In the genomic region with DNA sequence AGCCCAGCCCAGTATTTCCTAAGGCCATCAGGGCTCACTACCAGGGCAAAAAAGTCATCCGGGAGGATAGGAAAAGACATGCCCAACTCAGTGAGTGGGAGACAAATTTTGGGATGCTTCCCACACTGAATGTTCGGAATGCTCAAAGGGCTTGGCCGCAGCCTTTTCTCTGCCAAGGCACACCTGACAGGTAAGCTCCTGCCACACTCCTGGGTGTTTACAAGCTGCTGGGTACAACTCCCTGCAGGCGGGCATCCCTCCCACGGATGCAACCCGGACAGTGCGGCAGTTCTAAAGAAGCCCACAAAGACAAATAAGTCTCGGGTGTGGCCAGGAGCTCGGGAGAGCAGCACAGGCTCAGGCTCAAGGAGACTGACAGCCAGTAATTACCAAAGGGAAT, we compare ENCODE assay signal across 19 cellular contexts.
"Had no signal": no experiment of that assay in that cellular context is flagged by ENCODE, and none has a peak within 500 bp of the region (broad histone marks: within the 10 kb centered on the region; RNA-seq: fewer than 3 reads in every experiment).

No MANE protein-coding gene starts in this region.

- H3K27me3 ChIP-seq: hepatocyte, tibial artery had no signal

- H3K4me2 ChIP-seq: hepatocyte had no signal

- H3K36me3 Mint-ChIP-seq: natural killer cell treated with Interleukin-12 subunit alpha and Interleukin-12 subunit beta and Interleukin-15 and Interleukin-18, amount 100 ng/mL, for 72 hours had no signal

- H3K27me3 Mint-ChIP-seq: activated CD4-positive, alpha-beta T cell treated with anti-CD3 and anti-CD28 coated beads, Interleukin-2, amount 10 ng/mL, durations not matched to agents 7 days and 5 days; activated naive CD4-positive, alpha-beta T cell treated with anti-CD3 and anti-CD28 coated beads, Interleukin-2, amount 10 ng/mL, durations not matched to agents 7 days and 5 days; activated naive CD8-positive, alpha-beta T cell treated with anti-CD3 and anti-CD28 coated beads, Interleukin-2, amount 50 U/mL, for 24 hours; natural killer cell treated with Interleukin-12 subunit alpha and Interleukin-12 subunit beta and Interleukin-15 and Interleukin-18, amount 100 ng/mL, for 72 hours had no signal

- H3K36me3 ChIP-seq: lower lobe of right lung, tibial artery had no signal

- H3K27ac ChIP-seq: hepatocyte, lower lobe of right lung, tibial artery had no signal

- DNase-seq: activated CD4-positive, alpha-beta T cell treated with anti-CD3 and anti-CD28 coated beads, Interleukin-2, amount 10 ng/mL, durations not matched to agents 7 days and 5 days; activated CD8-positive, alpha-beta T cell treated with anti-CD3 and anti-CD28 coated beads, Interleukin-2, amount 10 ng/mL, durations not matched to agents 7 days and 5 days; activated effector memory CD4-positive, alpha-beta T cell treated with Interleukin-2 at 50 U/mL for 16 hours; activated naive CD4-positive, alpha-beta T cell treated with anti-CD3 and anti-CD28 coated beads, Interleukin-2, amount 10 ng/mL, durations not matched to agents 7 days and 5 days; activated naive CD8-positive, alpha-beta T cell treated with anti-CD3 and anti-CD28 coated beads, Interleukin-2, amount 50 U/mL, for 24 hours; activated T-cell treated with anti-CD3 and anti-CD28 coated beads, Interleukin-2, amount 50 U/mL, for 4 hours; anterior cingulate cortex; cerebellar nuclear complex; cortex of kidney; effector CD4-positive, alpha-beta T cell; foreskin fibroblast; lower lobe of right lung; retina; stimulated activated CD8-positive, alpha-beta memory T cell treated with anti-CD3 and anti-CD28 coated beads, Interleukin-4, amount 100 ng/mL, for 48 hours; stimulated activated naive CD4-positive, alpha-beta T cell; tibial artery had no signal

- H3K27ac Mint-ChIP-seq: activated CD4-positive, alpha-beta T cell treated with anti-CD3 and anti-CD28 coated beads, Interleukin-2, amount 10 ng/mL, durations not matched to agents 7 days and 5 days; activated CD8-positive, alpha-beta T cell treated with anti-CD3 and anti-CD28 coated beads, Interleukin-2, amount 10 ng/mL, durations not matched to agents 7 days and 5 days; activated naive CD4-positive, alpha-beta T cell treated with anti-CD3 and anti-CD28 coated beads, Interleukin-2, amount 10 ng/mL, durations not matched to agents 7 days and 5 days; activated naive CD8-positive, alpha-beta T cell treated with anti-CD3 and anti-CD28 coated beads, Interleukin-2, amount 50 U/mL, for 24 hours; natural killer cell treated with Interleukin-12 subunit alpha and Interleukin-12 subunit beta and Interleukin-15 and Interleukin-18, amount 100 ng/mL, for 72 hours had no signal

- ATAC-seq: activated CD4-positive, CD25-positive, alpha-beta regulatory T cell treated with anti-CD3 and anti-CD28 coated beads, Interleukin-2, amount 50 U/mL, for 24 hours; activated CD8-positive, alpha-beta T cell treated with anti-CD3 and anti-CD28 coated beads, Interleukin-2, amount 10 ng/mL, durations not matched to agents 7 days and 5 days; activated naive CD8-positive, alpha-beta T cell treated with anti-CD3 and anti-CD28 coated beads, Interleukin-2, amount 50 U/mL, for 24 hours; activated T-cell treated with anti-CD3 and anti-CD28 coated beads, Interleukin-2, amount 50 U/mL, for 4 hours; lower lobe of right lung; natural killer cell treated with Interleukin-12 subunit alpha and Interleukin-12 subunit beta and Interleukin-15 and Interleukin-18, amount 100 ng/mL, for 72 hours had no signal

- H3K9me3 ChIP-seq: lower lobe of right lung, tibial artery had no signal

- H3K4me3 Mint-ChIP-seq: activated CD4-positive, alpha-beta T cell treated with anti-CD3 and anti-CD28 coated beads, Interleukin-2, amount 10 ng/mL, durations not matched to agents 7 days and 5 days; activated CD8-positive, alpha-beta T cell treated with anti-CD3 and anti-CD28 coated beads, Interleukin-2, amount 10 ng/mL, durations not matched to agents 7 days and 5 days; activated naive CD4-positive, alpha-beta T cell treated with anti-CD3 and anti-CD28 coated beads, Interleukin-2, amount 10 ng/mL, durations not matched to agents 7 days and 5 days; activated naive CD8-positive, alpha-beta T cell treated with anti-CD3 and anti-CD28 coated beads, Interleukin-2, amount 50 U/mL, for 24 hours; activated T-cell treated with anti-CD3 and anti-CD28 coated beads, Interleukin-2, amount 50 U/mL, for 4 hours; natural killer cell treated with Interleukin-12 subunit alpha and Interleukin-12 subunit beta and Interleukin-15 and Interleukin-18, amount 100 ng/mL, for 72 hours had no signal

- H2AFZ ChIP-seq: hepatocyte had no signal

- H3K4me3 ChIP-seq: hepatocyte, lower lobe of right lung, tibial artery had no signal
